1 cellular context compared by ENCODE assay signal in the genomic region with DNA sequence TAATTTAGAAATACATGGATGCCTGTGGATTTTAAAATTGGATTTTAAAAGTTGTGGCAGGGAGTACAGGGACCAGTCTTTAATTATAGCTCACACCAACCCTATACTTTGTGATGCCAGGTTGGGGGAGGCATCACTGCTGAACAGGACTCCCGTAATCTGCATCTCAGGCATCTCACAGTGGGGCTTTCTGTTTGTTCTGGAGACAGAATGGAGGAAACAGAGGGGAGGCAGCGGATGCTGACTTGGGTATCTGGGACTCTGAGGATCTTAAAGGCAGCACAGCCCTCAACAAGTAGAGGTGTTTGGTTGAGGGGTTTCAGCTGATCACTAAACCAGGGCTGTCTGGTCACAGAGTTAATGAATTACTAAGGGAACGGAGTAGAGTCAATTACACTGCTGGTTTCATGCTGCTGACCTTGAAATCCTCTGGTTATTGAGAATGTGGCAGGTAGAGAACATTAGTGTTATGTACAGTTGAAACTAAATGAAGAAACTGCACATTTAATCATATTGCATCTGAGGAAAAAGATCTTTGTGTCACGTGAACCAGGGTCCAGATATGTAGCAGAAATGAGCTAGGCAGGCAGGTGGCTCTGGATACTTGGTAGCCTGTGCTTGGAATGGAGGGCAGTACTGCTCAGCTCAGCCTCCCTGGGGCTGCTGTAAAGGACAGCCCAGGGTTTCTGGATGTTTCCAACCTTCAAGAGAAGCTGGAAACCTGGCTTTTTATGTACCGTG.
TF ChIP-seq lines count a peak whose summit lies in the region.

No MANE protein-coding gene starts in this region.

TF ChIP-seq in GM23338, 12 proteins besides CTCF, POLR2A, EP300 and RAD21 (continued from another document):
- TF ChIP-seq, protein P1, sequence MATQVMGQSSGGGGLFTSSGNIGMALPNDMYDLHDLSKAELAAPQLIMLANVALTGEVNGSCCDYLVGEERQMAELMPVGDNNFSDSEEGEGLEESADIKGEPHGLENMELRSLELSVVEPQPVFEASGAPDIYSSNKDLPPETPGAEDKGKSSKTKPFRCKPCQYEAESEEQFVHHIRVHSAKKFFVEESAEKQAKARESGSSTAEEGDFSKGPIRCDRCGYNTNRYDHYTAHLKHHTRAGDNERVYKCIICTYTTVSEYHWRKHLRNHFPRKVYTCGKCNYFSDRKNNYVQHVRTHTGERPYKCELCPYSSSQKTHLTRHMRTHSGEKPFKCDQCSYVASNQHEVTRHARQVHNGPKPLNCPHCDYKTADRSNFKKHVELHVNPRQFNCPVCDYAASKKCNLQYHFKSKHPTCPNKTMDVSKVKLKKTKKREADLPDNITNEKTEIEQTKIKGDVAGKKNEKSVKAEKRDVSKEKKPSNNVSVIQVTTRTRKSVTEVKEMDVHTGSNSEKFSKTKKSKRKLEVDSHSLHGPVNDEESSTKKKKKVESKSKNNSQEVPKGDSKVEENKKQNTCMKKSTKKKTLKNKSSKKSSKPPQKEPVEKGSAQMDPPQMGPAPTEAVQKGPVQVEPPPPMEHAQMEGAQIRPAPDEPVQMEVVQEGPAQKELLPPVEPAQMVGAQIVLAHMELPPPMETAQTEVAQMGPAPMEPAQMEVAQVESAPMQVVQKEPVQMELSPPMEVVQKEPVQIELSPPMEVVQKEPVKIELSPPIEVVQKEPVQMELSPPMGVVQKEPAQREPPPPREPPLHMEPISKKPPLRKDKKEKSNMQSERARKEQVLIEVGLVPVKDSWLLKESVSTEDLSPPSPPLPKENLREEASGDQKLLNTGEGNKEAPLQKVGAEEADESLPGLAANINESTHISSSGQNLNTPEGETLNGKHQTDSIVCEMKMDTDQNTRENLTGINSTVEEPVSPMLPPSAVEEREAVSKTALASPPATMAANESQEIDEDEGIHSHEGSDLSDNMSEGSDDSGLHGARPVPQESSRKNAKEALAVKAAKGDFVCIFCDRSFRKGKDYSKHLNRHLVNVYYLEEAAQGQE (IDR thresholded peaks at IDR 0.05; ENCODE audit: unreplicated experiment), result no peak
- TF ChIP-seq, protein P2, sequence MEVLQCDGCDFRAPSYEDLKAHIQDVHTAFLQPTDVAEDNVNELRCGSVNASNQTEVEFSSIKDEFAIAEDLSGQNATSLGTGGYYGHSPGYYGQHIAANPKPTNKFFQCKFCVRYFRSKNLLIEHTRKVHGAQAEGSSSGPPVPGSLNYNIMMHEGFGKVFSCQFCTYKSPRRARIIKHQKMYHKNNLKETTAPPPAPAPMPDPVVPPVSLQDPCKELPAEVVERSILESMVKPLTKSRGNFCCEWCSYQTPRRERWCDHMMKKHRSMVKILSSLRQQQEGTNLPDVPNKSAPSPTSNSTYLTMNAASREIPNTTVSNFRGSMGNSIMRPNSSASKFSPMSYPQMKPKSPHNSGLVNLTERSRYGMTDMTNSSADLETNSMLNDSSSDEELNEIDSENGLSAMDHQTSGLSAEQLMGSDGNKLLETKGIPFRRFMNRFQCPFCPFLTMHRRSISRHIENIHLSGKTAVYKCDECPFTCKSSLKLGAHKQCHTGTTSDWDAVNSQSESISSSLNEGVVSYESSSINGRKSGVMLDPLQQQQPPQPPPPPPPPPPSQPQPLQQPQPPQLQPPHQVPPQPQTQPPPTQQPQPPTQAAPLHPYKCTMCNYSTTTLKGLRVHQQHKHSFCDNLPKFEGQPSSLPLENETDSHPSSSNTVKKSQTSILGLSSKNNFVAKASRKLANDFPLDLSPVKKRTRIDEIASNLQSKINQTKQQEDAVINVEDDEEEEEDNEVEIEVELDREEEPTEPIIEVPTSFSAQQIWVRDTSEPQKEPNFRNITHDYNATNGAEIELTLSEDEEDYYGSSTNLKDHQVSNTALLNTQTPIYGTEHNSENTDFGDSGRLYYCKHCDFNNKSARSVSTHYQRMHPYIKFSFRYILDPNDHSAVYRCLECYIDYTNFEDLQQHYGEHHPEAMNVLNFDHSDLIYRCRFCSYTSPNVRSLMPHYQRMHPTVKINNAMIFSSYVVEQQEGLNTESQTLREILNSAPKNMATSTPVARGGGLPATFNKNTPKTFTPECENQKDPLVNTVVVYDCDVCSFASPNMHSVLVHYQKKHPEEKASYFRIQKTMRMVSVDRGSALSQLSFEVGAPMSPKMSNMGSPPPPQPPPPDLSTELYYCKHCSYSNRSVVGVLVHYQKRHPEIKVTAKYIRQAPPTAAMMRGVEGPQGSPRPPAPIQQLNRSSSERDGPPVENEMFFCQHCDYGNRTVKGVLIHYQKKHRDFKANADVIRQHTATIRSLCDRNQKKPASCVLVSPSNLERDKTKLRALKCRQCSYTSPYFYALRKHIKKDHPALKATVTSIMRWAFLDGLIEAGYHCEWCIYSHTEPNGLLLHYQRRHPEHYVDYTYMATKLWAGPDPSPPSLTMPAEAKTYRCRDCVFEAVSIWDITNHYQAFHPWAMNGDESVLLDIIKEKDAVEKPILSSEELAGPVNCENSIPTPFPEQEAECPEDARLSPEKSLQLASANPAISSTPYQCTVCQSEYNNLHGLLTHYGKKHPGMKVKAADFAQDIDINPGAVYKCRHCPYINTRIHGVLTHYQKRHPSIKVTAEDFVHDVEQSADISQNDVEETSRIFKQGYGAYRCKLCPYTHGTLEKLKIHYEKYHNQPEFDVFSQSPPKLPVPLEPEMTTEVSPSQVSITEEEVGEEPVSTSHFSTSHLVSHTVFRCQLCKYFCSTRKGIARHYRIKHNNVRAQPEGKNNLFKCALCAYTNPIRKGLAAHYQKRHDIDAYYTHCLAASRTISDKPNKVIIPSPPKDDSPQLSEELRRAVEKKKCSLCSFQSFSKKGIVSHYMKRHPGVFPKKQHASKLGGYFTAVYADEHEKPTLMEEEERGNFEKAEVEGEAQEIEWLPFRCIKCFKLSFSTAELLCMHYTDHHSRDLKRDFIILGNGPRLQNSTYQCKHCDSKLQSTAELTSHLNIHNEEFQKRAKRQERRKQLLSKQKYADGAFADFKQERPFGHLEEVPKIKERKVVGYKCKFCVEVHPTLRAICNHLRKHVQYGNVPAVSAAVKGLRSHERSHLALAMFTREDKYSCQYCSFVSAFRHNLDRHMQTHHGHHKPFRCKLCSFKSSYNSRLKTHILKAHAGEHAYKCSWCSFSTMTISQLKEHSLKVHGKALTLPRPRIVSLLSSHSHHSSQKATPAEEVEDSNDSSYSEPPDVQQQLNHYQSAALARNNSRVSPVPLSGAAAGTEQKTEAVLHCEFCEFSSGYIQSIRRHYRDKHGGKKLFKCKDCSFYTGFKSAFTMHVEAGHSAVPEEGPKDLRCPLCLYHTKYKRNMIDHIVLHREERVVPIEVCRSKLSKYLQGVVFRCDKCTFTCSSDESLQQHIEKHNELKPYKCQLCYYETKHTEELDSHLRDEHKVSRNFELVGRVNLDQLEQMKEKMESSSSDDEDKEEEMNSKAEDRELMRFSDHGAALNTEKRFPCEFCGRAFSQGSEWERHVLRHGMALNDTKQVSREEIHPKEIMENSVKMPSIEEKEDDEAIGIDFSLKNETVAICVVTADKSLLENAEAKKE (CRISPR knock-in tag; IDR thresholded peaks at IDR 0.05), result no peak
